In the genomic region with DNA sequence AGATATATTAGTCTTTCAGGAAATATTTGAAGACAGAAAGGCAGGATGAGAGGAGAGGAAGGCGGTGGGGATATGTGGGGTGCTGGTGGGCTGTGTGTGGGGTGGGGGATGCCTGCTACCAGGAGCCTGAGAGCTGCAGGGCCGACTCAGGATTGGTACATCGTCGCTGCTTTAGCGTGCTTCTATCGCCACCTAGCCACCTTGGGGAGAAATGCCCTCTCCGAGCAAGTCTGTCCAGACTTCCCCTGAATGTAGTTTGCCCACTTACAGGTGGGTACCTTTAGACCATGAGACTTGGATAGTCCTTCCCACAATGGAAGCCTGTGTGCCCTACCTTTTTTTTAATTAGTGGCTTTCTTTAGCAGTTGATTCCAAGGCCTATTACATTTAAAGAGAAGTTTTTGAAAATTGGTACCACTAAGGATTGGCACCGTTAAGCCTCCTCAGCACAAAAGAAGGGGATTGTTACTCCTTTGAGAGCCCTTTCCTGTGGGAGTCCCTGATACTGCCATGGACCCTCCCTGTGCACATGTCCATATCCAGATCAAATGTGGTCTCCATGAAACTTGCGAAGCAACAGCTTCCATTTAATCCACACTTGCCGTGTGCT, we compare ENCODE assay signal across 8 cellular contexts.
A peak's percentile ranks its signal among the peaks of the same experiment; 100 is the strongest.
DNase-seq lines count a peak whose midpoint lies in the region; ATAC-seq and TF ChIP-seq lines count a peak whose summit lies in the region.

No MANE protein-coding gene starts in this region.

- CTCF ChIA-PET in HCT116 (lab: Charles Lee) = interaction anchor here (0.7 to 2.2 kb wide), 9 partner anchors 12 to 336 kb away, joined by 3 to 25 read pairs (median 3); no protein-coding TSS in a partner anchor

- no peak overlapping the region for H3K4me2 ChIP-seq in HCT116 (ENCODE audit: low read length)

- no peaks in the 10 kb centered on the region for H3K79me2 ChIP-seq in HCT116 (ENCODE audit: insufficient read depth, low read length)

- DNase-seq in EL (peak; percentile 65), HCT116 (ENCODE audit: low read depth, low spot score) (peak; percentile 52), NCI-H1105 treated with DMSO at 0.1 percent for 48 hours (lab: John Stamatoyannopoulos, UW) (peak; percentile 43), T-helper 17 cell (peak; percentile 23 to 39 (median 38)), astrocyte of the cerebellum (ENCODE audit: low read depth) (peak; percentile 52), hypothalamus (lab: John Stamatoyannopoulos, UW) (peak in 42 of 51 donors; percentile 1 to 67 (median 25)), NCI-H1048 (lab: John Stamatoyannopoulos, UW) (no peak)
- DNase-seq in stimulated activated CD4-positive, alpha-beta T cell treated with anti-CD3 and anti-CD28 coated beads, Interleukin-12 subunit alpha, Interleukin-12 subunit beta, amount 100 ng/mL, for 24 hours (ENCODE audit: low read depth in 2 of 2) = peak; percentile 14 to 33

- H3K4me1 ChIP-seq in HCT116 (ENCODE audit: control insufficient read depth in 1 of 2, insufficient read depth in 2 of 2, low read length in 2 of 2) = peaks cover 0 to 23% of the 10 kb centered on the region in 2 experiments; a peak in 3 of 4 replicates

- peak; percentile 84 for TF ChIP-seq RAD21 in HCT116 (IDR thresholded peaks at IDR 0.05; ENCODE audit: low read depth)

- RAD21 ChIA-PET in HCT116 (lab: Charles Lee; ENCODE audit: low non-redundant PET in 1 of 2, low total read pairs in 2 of 2, uncharacterized antibody in 2 of 2, unreplicated experiment in 2 of 2) = interaction anchor here (0.7 to 1.0 kb wide), 4 partner anchors 66 to 334 kb away, joined by 3 read pairs; no protein-coding TSS in a partner anchor

- no peaks in the 10 kb centered on the region for H4K20me1 ChIP-seq in HCT116 (ENCODE audit: insufficient read depth)

- H3K4me3 ChIP-seq in HCT116 (replicated peaks in 1 of 2; ENCODE audit: low read depth in 1 of 2, low read length in 2 of 2) (no peak overlapping the region), astrocyte of the cerebellum (ENCODE audit: low read depth, low read length) (no peak overlapping the region)

- H3K36me3 Mint-ChIP-seq in T-helper 17 cell (ENCODE audit: low read depth) = peaks cover 3% of the 10 kb centered on the region

- H3K36me3 ChIP-seq in HCT116 (ENCODE audit: control insufficient read depth in 1 of 2, insufficient read depth in 2 of 2, low read length in 2 of 2) = no peaks in the 10 kb centered on the region

- H3K9me3 ChIP-seq in HCT116 (ENCODE audit: control insufficient read depth in 1 of 2, insufficient read depth in 1 of 2, low read depth in 1 of 2, low read length in 2 of 2) = no peaks in the 10 kb centered on the region
- H3K9me3 ChIP-seq in T-helper 17 cell (ENCODE audit: control insufficient read depth, low read length, poor library complexity, severe bottlenecking) = no peaks in the 10 kb centered on the region

- H3K27me3 Mint-ChIP-seq in T-helper 17 cell = peaks cover 48% of the 10 kb centered on the region

- no TSS peak for BruUV-seq in HCT116 (replicated peaks; lab: Mats Ljungman, UMichigan)

- no peaks in the 10 kb centered on the region for H3K9me2 ChIP-seq in HCT116 (ENCODE audit: insufficient read depth)

- no peaks in the 10 kb centered on the region for H3K27me3 ChIP-seq in HCT116 (ENCODE audit: insufficient read depth, low read length)

- POLR2A ChIA-PET in HCT116 (lab: Charles Lee) = no interaction called here

- TF ChIP-seq CTCF in HCT116 (IDR thresholded peaks at IDR 0.05 in 2 of 3, conservative IDR thresholded peaks at IDR 0.05 in 1 of 3; ENCODE audit: borderline replicate concordance in 1 of 3, insufficient read depth in 1 of 3, low read depth in 2 of 3, low read length in 2 of 3) (peak; percentile 62 to 86 (median 81); a peak in 5 of 6 replicates), astrocyte of the cerebellum (IDR thresholded peaks at IDR 0.05; ENCODE audit: low read depth, low read length, missing control alignments) (peak; percentile 93)

- ATAC-seq in HCT116 (peak; percentile 96), T-helper 17 cell (peak; percentile 82)

- intact Hi-C loops in HCT116 (cut with micrococcal nuclease) = loop anchor here (10.0 kb wide), 2 partner anchors 156 to 514 kb away; no protein-coding TSS in a partner anchor

- peak overlapping the region; percentile 67 for H2AFZ ChIP-seq in HCT116 (ENCODE audit: low read depth, low read length, poor library complexity, severe bottlenecking)

- H3K4me3 Mint-ChIP-seq in T-helper 17 cell = no peak overlapping the region

- H3K27ac ChIP-seq in HCT116 (ENCODE audit: low read depth, low read length) = no peak overlapping the region

- H3K4me1 Mint-ChIP-seq in T-helper 17 cell = peaks cover 4% of the 10 kb centered on the region

- in situ Hi-C loops in astrocyte of the cerebellum (cut with HindIII; ENCODE audit: low sequenced_read_pairs) = no loop called here

- no peak for TF ChIP-seq POLR2A in HCT116 (IDR thresholded peaks at IDR 0.05; ENCODE audit: borderline replicate concordance, extremely low read depth, insufficient read depth, insufficient read length)

- H3K9ac ChIP-seq in HCT116 (ENCODE audit: low read length) = no peak overlapping the region

- no peak overlapping the region for H3K27ac Mint-ChIP-seq in T-helper 17 cell

TF ChIP-seq in HCT116, 20 proteins besides CTCF, POLR2A, EP300 and RAD21:
- TF ChIP-seq FOSL1 (IDR thresholded peaks at IDR 0.05; ENCODE audit: low read depth) (no peak), EZH2phosphoT487 (IDR thresholded peaks at IDR 0.05; ENCODE audit: borderline replicate concordance) (no peak), SIN3A (IDR thresholded peaks at IDR 0.05; ENCODE audit: low read depth) (no peak), ZNF274 (IDR thresholded peaks at IDR 0.05; ENCODE audit: low read depth, low read length) (no peak), ELF1 (IDR thresholded peaks at IDR 0.05; ENCODE audit: borderline replicate concordance, low read depth) (no peak), CEBPB (IDR thresholded peaks at IDR 0.05; ENCODE audit: low read depth) (no peak), ZFX (IDR thresholded peaks at IDR 0.05) (no peak), EGR1 (IDR thresholded peaks at IDR 0.05; ENCODE audit: low read depth) (no peak)
- TF ChIP-seq, protein P1, sequence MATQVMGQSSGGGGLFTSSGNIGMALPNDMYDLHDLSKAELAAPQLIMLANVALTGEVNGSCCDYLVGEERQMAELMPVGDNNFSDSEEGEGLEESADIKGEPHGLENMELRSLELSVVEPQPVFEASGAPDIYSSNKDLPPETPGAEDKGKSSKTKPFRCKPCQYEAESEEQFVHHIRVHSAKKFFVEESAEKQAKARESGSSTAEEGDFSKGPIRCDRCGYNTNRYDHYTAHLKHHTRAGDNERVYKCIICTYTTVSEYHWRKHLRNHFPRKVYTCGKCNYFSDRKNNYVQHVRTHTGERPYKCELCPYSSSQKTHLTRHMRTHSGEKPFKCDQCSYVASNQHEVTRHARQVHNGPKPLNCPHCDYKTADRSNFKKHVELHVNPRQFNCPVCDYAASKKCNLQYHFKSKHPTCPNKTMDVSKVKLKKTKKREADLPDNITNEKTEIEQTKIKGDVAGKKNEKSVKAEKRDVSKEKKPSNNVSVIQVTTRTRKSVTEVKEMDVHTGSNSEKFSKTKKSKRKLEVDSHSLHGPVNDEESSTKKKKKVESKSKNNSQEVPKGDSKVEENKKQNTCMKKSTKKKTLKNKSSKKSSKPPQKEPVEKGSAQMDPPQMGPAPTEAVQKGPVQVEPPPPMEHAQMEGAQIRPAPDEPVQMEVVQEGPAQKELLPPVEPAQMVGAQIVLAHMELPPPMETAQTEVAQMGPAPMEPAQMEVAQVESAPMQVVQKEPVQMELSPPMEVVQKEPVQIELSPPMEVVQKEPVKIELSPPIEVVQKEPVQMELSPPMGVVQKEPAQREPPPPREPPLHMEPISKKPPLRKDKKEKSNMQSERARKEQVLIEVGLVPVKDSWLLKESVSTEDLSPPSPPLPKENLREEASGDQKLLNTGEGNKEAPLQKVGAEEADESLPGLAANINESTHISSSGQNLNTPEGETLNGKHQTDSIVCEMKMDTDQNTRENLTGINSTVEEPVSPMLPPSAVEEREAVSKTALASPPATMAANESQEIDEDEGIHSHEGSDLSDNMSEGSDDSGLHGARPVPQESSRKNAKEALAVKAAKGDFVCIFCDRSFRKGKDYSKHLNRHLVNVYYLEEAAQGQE (IDR thresholded peaks at IDR 0.05; ENCODE audit: low read depth) = no peak
